Comparison of ENCODE assay signal across 9 cellular contexts in the genomic region with DNA sequence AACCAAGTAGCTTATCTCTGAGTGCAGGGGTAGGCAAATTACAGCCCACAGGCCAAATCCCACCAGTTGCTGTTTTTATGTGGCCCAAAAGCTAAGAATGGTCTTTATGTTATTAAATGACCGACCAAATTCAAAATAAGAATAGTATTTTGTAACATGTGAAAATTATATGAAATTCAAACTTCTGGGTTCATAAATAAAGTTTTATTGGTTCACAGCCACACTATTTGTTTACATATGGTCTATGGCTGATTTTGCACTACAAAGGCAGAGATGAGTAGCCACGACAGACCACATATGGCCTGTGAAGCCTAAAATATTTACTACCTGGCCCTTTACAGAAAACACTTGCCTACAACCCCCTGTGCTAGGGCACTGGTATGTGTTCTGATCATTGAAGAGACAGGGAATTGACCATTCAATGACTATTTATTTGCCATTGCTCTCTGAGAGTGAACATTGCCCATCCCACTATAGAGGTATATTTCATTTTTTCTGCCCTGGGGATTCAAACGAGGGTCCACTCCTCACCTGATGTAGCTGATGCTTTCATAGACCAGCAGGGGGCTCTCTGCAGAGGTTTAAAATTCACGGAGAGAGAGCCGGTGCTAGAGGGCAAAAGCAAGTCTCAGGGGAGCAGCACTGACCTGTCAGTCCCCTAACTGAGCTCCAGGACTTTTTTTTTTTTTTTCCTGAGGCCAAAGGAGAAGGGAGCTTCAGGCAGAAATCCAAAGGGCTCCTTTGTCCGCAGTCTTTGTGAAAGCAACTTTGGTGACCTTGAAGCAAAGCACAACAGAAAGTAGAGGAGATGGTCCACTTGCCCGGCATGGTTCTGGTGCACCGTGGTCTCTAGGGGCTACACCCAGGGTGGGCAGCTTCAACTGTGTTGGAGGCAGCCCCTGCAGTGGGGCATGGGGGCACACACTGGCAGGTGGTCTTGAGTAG. TPM values are rescaled to one million over a fixed set of nuclear protein-coding genes. Genes with fewer than 3 reads are reported as not detected.
DNase-seq lines count a peak whose midpoint lies in the region; ATAC-seq and TF ChIP-seq lines count a peak whose summit lies in the region.
"Had no signal": no experiment of that assay in that cellular context is flagged by ENCODE, and none has a peak within 500 bp of the region (broad histone marks: within the 10 kb centered on the region; RNA-seq: fewer than 3 reads in every experiment).

No MANE protein-coding gene starts in this region.

- H3K4me3 Mint-ChIP-seq in GM23338 = no peak overlapping the region

- H3K27me3 ChIP-seq in GM23338 (ENCODE audit: insufficient read depth) (peaks cover 8% of the 10 kb centered on the region; the same call in 1 of the 2 replicates), prostate gland (replicated peaks; ENCODE audit: insufficient read depth) (no peaks in the 10 kb centered on the region)

- H3K4me2 ChIP-seq in GM23338 = no peak overlapping the region

- no peak for TF ChIP-seq POLR2A in prostate gland (IDR thresholded peaks at IDR 0.05)

- no peaks in the 10 kb centered on the region for H3K36me3 Mint-ChIP-seq in GM23338 (ENCODE audit: low read depth)

- no peaks in the 10 kb centered on the region for H3K9me2 ChIP-seq in GM23338 (ENCODE audit: insufficient read depth)

- H3K36me3 ChIP-seq in GM23338 (ENCODE audit: insufficient read depth) = no peaks in the 10 kb centered on the region
- H3K36me3 ChIP-seq in prostate gland = no peaks in the 10 kb centered on the region

- H3K27me3 Mint-ChIP-seq in GM23338 (ENCODE audit: insufficient read depth, low read depth, poor library complexity) = peaks cover 6% of the 10 kb centered on the region

- H3K79me2 ChIP-seq in GM23338 (replicated peaks; ENCODE audit: insufficient read depth) = no peaks in the 10 kb centered on the region

- no peaks in the 10 kb centered on the region for H3K9me3 Mint-ChIP-seq in GM23338

- no peak overlapping the region for H3K27ac ChIP-seq in GM23338 (ENCODE audit: low read depth)
- no peak overlapping the region for H3K27ac ChIP-seq in prostate gland

- H3K4me1 Mint-ChIP-seq in GM23338 = no peaks in the 10 kb centered on the region

- H3K9me3 ChIP-seq in prostate gland = no peaks in the 10 kb centered on the region

- no peak overlapping the region for H2AFZ ChIP-seq in GM23338

- DNase-seq in CD1c-positive myeloid dendritic cell (ENCODE audit: extremely low spot score) (peak; percentile 58), GM23338 (ENCODE audit: low spot score) (peak; percentile 89), NCI-H526 treated with DMSO at 0.1 percent for 48 hours (lab: John Stamatoyannopoulos, UW) (peak; percentile 55), activated T-cell treated with anti-CD3 and anti-CD28 coated beads for 24 hours (ENCODE audit: low read depth) (peak; percentile 11), fibroblast of the aortic adventitia (ENCODE audit: low read depth) (peak; percentile 44), prostate gland (ENCODE audit: low spot score) (no peak)

- H3K4me1 ChIP-seq in GM23338 (ENCODE audit: insufficient read depth) (no peaks in the 10 kb centered on the region), prostate gland (replicated peaks) (no peaks in the 10 kb centered on the region)

- intact Hi-C loops in prostate gland (cut with DNase I) = loop anchor here (2.0 kb wide), 1 partner anchor 80 kb away; no protein-coding TSS in a partner anchor

- H4K20me1 ChIP-seq in GM23338 (replicated peaks; ENCODE audit: insufficient read depth) = no peaks in the 10 kb centered on the region

- H3K4me3 ChIP-seq in GM23338 = no peak overlapping the region
- no peak overlapping the region for H3K4me3 ChIP-seq in fibroblast of the aortic adventitia (ENCODE audit: low read depth, low read length)
- no peak overlapping the region for H3K4me3 ChIP-seq in prostate gland

- H3F3A ChIP-seq in GM23338 (replicated peaks; ENCODE audit: low read depth) = no peaks in the 10 kb centered on the region

- TF ChIP-seq CTCF in GM23338 (conservative IDR thresholded peaks at IDR 0.05; ENCODE audit: low read depth in 2 of 2) = peak; percentile 76 to 86
- peak; percentile 76 for TF ChIP-seq CTCF in fibroblast of the aortic adventitia (IDR thresholded peaks at IDR 0.05; ENCODE audit: insufficient read depth, low read length)
- TF ChIP-seq CTCF in prostate gland (IDR thresholded peaks at IDR 0.05) = peak in 3 of 4 experiments; percentile 12 to 50 (median 44)

- ATAC-seq in GM23338 (peak; percentile 92), GM18909 (IDR thresholded peaks at IDR 0.05; ENCODE audit: poor library complexity, unreplicated experiment) (no peak), GM21576 (IDR thresholded peaks at IDR 0.05; ENCODE audit: unreplicated experiment) (no peak)

- H3K27ac Mint-ChIP-seq in GM23338 = no peak overlapping the region

- 35% methylated on average over 8 of the region's 8 CpGs for WGBS in prostate gland

TF ChIP-seq in GM23338, 12 proteins besides CTCF, POLR2A, EP300 and RAD21 (continues in another document):
- no peak for TF ChIP-seq NANOG (IDR thresholded peaks at IDR 0.05; ENCODE audit: borderline replicate concordance)
- TF ChIP-seq, protein P1, sequence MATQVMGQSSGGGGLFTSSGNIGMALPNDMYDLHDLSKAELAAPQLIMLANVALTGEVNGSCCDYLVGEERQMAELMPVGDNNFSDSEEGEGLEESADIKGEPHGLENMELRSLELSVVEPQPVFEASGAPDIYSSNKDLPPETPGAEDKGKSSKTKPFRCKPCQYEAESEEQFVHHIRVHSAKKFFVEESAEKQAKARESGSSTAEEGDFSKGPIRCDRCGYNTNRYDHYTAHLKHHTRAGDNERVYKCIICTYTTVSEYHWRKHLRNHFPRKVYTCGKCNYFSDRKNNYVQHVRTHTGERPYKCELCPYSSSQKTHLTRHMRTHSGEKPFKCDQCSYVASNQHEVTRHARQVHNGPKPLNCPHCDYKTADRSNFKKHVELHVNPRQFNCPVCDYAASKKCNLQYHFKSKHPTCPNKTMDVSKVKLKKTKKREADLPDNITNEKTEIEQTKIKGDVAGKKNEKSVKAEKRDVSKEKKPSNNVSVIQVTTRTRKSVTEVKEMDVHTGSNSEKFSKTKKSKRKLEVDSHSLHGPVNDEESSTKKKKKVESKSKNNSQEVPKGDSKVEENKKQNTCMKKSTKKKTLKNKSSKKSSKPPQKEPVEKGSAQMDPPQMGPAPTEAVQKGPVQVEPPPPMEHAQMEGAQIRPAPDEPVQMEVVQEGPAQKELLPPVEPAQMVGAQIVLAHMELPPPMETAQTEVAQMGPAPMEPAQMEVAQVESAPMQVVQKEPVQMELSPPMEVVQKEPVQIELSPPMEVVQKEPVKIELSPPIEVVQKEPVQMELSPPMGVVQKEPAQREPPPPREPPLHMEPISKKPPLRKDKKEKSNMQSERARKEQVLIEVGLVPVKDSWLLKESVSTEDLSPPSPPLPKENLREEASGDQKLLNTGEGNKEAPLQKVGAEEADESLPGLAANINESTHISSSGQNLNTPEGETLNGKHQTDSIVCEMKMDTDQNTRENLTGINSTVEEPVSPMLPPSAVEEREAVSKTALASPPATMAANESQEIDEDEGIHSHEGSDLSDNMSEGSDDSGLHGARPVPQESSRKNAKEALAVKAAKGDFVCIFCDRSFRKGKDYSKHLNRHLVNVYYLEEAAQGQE (IDR thresholded peaks at IDR 0.05; ENCODE audit: unreplicated experiment) = no peak
- TF ChIP-seq, protein P2, sequence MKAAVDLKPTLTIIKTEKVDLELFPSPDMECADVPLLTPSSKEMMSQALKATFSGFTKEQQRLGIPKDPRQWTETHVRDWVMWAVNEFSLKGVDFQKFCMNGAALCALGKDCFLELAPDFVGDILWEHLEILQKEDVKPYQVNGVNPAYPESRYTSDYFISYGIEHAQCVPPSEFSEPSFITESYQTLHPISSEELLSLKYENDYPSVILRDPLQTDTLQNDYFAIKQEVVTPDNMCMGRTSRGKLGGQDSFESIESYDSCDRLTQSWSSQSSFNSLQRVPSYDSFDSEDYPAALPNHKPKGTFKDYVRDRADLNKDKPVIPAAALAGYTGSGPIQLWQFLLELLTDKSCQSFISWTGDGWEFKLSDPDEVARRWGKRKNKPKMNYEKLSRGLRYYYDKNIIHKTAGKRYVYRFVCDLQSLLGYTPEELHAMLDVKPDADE (IDR thresholded peaks at IDR 0.05) = no peak
- no peak for TF ChIP-seq JUNB (IDR thresholded peaks at IDR 0.05; ENCODE audit: unreplicated experiment)

RNA-seq across cellular contexts. Expression of a gene that starts 7.3 kb away (rescaled TPM):
- total RNA-seq in GM23338 (2014; rRNA removed; shearing (Covaris generic)) = 66.1 and 78.4 TPM in 2 replicates
- 105 and 121 TPM in 2 replicates for polyA plus RNA-seq in GM23338 (2016; fragmentation: Nextera tagmentation; extraction: Ambion mirVana)
- total RNA-seq in fibroblast of the aortic adventitia (ENCODE audit: low replicate concordance) (72.7 and 75.5 TPM in 2 replicates), prostate gland (10 to 100 TPM; 23.2 to 52.0 TPM)

RNA-seq across cellular contexts. Expression of a gene that starts 31.7 kb away (rescaled TPM):
- 0.19 TPM in 1 of 2 replicates, not detected in the other for total RNA-seq in GM23338 (2014; rRNA removed; shearing (Covaris generic))
- 0.11 and 0.12 TPM in 2 replicates for polyA plus RNA-seq in GM23338 (2016; fragmentation: Nextera tagmentation; extraction: Ambion mirVana)
- total RNA-seq in fibroblast of the aortic adventitia (ENCODE audit: low replicate concordance) (0.49 TPM in 1 of 2 replicates, not detected in the other), prostate gland (1 to 10 TPM; 1.6 TPM)
- total RNA-seq: HT1080 had no signal

RNA-seq across cellular contexts. Expression of a gene that starts 46.3 kb away (rescaled TPM):
- total RNA-seq in GM23338 (2014; rRNA removed; shearing (Covaris generic)) = 5.4 TPM in 2 replicates
- 21.6 and 25.6 TPM in 2 replicates for polyA plus RNA-seq in GM23338 (2016; fragmentation: Nextera tagmentation; extraction: Ambion mirVana)
- total RNA-seq in fibroblast of the aortic adventitia (ENCODE audit: low replicate concordance) = 7.4 and 13.7 TPM in 2 replicates
- 10 to 100 TPM; 23.8 to 37.4 TPM for total RNA-seq in prostate gland
- total RNA-seq: HT1080 had no signal

RNA-seq across cellular contexts. Expression of a gene that starts 48.9 kb away (rescaled TPM):
- total RNA-seq in GM23338 (2014; rRNA removed; shearing (Covaris generic)) = 11.4 and 13.3 TPM in 2 replicates
- 5.1 and 7.0 TPM in 2 replicates for polyA plus RNA-seq in GM23338 (2016; fragmentation: Nextera tagmentation; extraction: Ambion mirVana)
- total RNA-seq in fibroblast of the aortic adventitia (ENCODE audit: low replicate concordance) = 12.9 and 23.5 TPM in 2 replicates
- 10 to 100 TPM; 27.6 to 45.7 TPM for total RNA-seq in prostate gland
